In genomic region chr10:29557665-29558064, GRCh38 we compare ENCODE assay signal across 27 cellular contexts.
"Had no signal": no experiment of that assay in that cellular context is flagged by ENCODE, and none has a peak within 500 bp of the region (broad histone marks: within the 10 kb centered on the region; RNA-seq: fewer than 3 reads in every experiment).

No MANE protein-coding gene starts in this region.

- ATAC-seq: activated CD4-positive, alpha-beta T cell treated with anti-CD3 and anti-CD28 coated beads for 36 hours; activated T-helper 17 cell treated with anti-CD3 and anti-CD28 coated beads, Interleukin-2, amount 50 U/mL, for 72 hours had no signal

- H3K27me3 Mint-ChIP-seq: activated CD4-positive, alpha-beta memory T cell treated with anti-CD3 and anti-CD28 coated beads, Interleukin-2, amount 10 ng/mL, durations not matched to agents 7 days and 5 days; activated CD4-positive, alpha-beta T cell treated with anti-CD3 and anti-CD28 coated beads for 36 hours; activated naive CD8-positive, alpha-beta T cell; activated T-helper 17 cell treated with anti-CD3 and anti-CD28 coated beads, Interleukin-2, amount 50 U/mL, for 72 hours had no signal

- H3K4me3 ChIP-seq: cardiac muscle cell, Peyer's patch, SJSA1 had no signal

- H3K27ac ChIP-seq: brain microvascular endothelial cell, cardiac muscle cell, Peyer's patch, RWPE1, SJSA1, VCaP had no signal

- H3K9me3 Mint-ChIP-seq: activated CD4-positive, alpha-beta memory T cell treated with anti-CD3 and anti-CD28 coated beads, Interleukin-2, amount 10 ng/mL, durations not matched to agents 7 days and 5 days; activated naive CD4-positive, alpha-beta T cell treated with anti-CD3 and anti-CD28 coated beads for 36 hours; activated T-helper 17 cell treated with anti-CD3 and anti-CD28 coated beads, Interleukin-2, amount 50 U/mL, for 72 hours had no signal

- H3K27me3 ChIP-seq: brain microvascular endothelial cell, cardiac muscle cell, Peyer's patch, SJSA1 had no signal

- H3K4me1 Mint-ChIP-seq: activated CD4-positive, alpha-beta T cell treated with anti-CD3 and anti-CD28 coated beads for 36 hours had no signal

- H3K4me3 Mint-ChIP-seq: activated CD4-positive, alpha-beta memory T cell treated with anti-CD3 and anti-CD28 coated beads, Interleukin-2, amount 10 ng/mL, durations not matched to agents 7 days and 5 days; activated CD4-positive, alpha-beta T cell treated with anti-CD3 and anti-CD28 coated beads for 36 hours; activated naive CD4-positive, alpha-beta T cell treated with anti-CD3 and anti-CD28 coated beads for 36 hours; activated naive CD8-positive, alpha-beta T cell; activated T-helper 17 cell treated with anti-CD3 and anti-CD28 coated beads, Interleukin-2, amount 50 U/mL, for 72 hours had no signal

- H3K4me1 ChIP-seq: Peyer's patch had no signal

- DNase-seq: activated CD4-positive, alpha-beta memory T cell treated with anti-CD3 and anti-CD28 coated beads, Interleukin-2, amount 10 ng/mL, durations not matched to agents 7 days and 5 days; activated CD4-positive, alpha-beta T cell treated with anti-CD3 and anti-CD28 coated beads for 36 hours; activated CD4-positive, alpha-beta T cell treated with anti-CD3 and anti-CD28 coated beads, Interleukin-2, amount 50 U/mL, for 1 hour; activated gamma-delta T cell; activated naive CD4-positive, alpha-beta T cell treated with anti-CD3 and anti-CD28 coated beads for 36 hours; activated T-cell treated with anti-CD3 and anti-CD28 coated beads for 4 hours; activated T-cell treated with anti-CD3 and anti-CD28 coated beads, Interleukin-2, amount 50 U/mL, for 48 hours; amygdala; brain microvascular endothelial cell; MM.1S; NCI-H1105; NCI-H1436; NCI-H1694 treated with DMSO at 0.1 percent for 48 hours; NCI-H2029 treated with DMSO at 0.1 percent for 48 hours; NCI-H345; NCI-H510A; NCI-H526 treated with DMSO at 0.1 percent for 48 hours; Peyer's patch; SHP77; T-helper 2 cell; T1000 had no signal

- H3K36me3 ChIP-seq: SJSA1 had no signal

- H3K9me3 ChIP-seq: Peyer's patch, SJSA1 had no signal

- H3K27ac Mint-ChIP-seq: activated CD4-positive, alpha-beta memory T cell treated with anti-CD3 and anti-CD28 coated beads, Interleukin-2, amount 10 ng/mL, durations not matched to agents 7 days and 5 days; activated CD4-positive, alpha-beta T cell treated with anti-CD3 and anti-CD28 coated beads for 36 hours; activated naive CD4-positive, alpha-beta T cell treated with anti-CD3 and anti-CD28 coated beads for 36 hours; activated naive CD8-positive, alpha-beta T cell had no signal
